ENCODE assay signal across 1 cellular context in the genomic region with DNA sequence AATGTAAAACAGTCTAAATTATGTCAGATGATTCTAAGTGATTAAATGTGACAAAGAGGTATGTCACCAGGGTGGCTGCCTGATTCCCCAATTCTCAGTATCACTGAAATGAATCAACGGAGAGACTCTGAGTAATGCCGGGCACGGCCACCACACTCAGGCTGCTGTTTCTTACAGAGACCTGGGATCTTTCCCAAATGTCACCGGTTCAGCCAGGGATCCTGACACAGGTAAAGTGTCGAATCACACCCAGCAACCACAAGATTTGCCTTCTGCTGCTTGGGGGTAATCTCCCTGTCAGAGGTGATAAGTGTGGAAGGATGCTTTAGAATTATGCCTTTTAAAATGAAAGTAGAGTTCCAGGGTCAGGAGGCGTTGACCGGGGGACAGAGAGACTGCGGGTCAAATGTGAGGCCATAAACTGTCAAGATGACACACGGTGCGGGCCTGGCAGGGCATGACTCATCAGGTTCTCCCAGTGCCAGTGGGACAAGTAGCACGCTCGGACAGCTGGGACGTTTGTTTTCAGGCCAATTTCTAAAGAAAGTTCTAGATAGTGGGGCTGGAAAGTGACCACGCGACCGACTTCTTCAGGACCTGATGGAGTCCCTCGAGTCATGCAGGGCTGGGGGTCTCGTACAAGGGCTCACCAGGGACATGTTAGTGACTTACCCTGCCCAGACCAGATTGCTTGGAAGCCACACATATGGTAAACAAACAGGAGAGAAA.
TF ChIP-seq lines count a peak whose summit lies in the region.

No MANE protein-coding gene starts in this region.

TF ChIP-seq in K562, 482 proteins besides CTCF, POLR2A, EP300 and RAD21 (continued from another document and continues in another):
- TF ChIP-seq, protein P1, sequence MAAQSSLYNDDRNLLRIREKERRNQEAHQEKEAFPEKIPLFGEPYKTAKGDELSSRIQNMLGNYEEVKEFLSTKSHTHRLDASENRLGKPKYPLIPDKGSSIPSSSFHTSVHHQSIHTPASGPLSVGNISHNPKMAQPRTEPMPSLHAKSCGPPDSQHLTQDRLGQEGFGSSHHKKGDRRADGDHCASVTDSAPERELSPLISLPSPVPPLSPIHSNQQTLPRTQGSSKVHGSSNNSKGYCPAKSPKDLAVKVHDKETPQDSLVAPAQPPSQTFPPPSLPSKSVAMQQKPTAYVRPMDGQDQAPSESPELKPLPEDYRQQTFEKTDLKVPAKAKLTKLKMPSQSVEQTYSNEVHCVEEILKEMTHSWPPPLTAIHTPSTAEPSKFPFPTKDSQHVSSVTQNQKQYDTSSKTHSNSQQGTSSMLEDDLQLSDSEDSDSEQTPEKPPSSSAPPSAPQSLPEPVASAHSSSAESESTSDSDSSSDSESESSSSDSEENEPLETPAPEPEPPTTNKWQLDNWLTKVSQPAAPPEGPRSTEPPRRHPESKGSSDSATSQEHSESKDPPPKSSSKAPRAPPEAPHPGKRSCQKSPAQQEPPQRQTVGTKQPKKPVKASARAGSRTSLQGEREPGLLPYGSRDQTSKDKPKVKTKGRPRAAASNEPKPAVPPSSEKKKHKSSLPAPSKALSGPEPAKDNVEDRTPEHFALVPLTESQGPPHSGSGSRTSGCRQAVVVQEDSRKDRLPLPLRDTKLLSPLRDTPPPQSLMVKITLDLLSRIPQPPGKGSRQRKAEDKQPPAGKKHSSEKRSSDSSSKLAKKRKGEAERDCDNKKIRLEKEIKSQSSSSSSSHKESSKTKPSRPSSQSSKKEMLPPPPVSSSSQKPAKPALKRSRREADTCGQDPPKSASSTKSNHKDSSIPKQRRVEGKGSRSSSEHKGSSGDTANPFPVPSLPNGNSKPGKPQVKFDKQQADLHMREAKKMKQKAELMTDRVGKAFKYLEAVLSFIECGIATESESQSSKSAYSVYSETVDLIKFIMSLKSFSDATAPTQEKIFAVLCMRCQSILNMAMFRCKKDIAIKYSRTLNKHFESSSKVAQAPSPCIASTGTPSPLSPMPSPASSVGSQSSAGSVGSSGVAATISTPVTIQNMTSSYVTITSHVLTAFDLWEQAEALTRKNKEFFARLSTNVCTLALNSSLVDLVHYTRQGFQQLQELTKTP (IDR thresholded peaks at IDR 0.05; ENCODE audit: low read depth in 1 of 2, partially characterized antibody in 2 of 2): no peak
- TF ChIP-seq CCAR2 (IDR thresholded peaks at IDR 0.05; ENCODE audit: low read depth, low read length) (no peak), LARP7 (IDR thresholded peaks at IDR 0.05) (no peak), ZNF134 (CRISPR knock-in tag; conservative IDR thresholded peaks at IDR 0.05) (no peak), POU5F1 (IDR thresholded peaks at IDR 0.05; ENCODE audit: borderline replicate concordance, low read depth, low read length, partially characterized antibody) (no peak), DMBX1 (CRISPR knock-in tag; IDR thresholded peaks at IDR 0.05; ENCODE audit: borderline replicate concordance) (no peak), DIDO1 (tag; IDR thresholded peaks at IDR 0.05; ENCODE audit: low read depth) (no peak), ZBTB11 (CRISPR knock-in tag; IDR thresholded peaks at IDR 0.05) (0 out of 6 replicates have a peak, but pooled peaks of 1 of the 3 experiments have one; percentile 32), SMC3 (conservative IDR thresholded peaks at IDR 0.05; ENCODE audit: insufficient read depth, low read depth, low read length) (no peak), GMEB1 (CRISPR knock-in tag; IDR thresholded peaks at IDR 0.05) (no peak), NCOR1 (IDR thresholded peaks at IDR 0.05) (peak; percentile 39; the same call in 1 of the 2 replicates), ZNF785 (CRISPR knock-in tag; IDR thresholded peaks at IDR 0.05) (no peak), ZC3H4 (CRISPR knock-in tag; IDR thresholded peaks at IDR 0.05; ENCODE audit: borderline replicate concordance) (no peak), FIP1L1 (IDR thresholded peaks at IDR 0.05; ENCODE audit: low read depth, low read length, poor library complexity, severe bottlenecking) (no peak), BCL6 (CRISPR knock-in tag; IDR thresholded peaks at IDR 0.05) (no peak), HNRNPK (IDR thresholded peaks at IDR 0.05; ENCODE audit: low read depth, low read length, poor library complexity, severe bottlenecking) (no peak), NEUROD1 (IDR thresholded peaks at IDR 0.05; ENCODE audit: borderline replicate concordance, low read depth, low read length, partially characterized antibody) (no peak), ZBTB43 (CRISPR knock-in tag; IDR thresholded peaks at IDR 0.05) (no peak), ZNF589 (CRISPR knock-in tag; IDR thresholded peaks at IDR 0.05; ENCODE audit: low read depth) (peak; percentile 66), ZBTB7A (IDR thresholded peaks at IDR 0.05; ENCODE audit: borderline replicate concordance, control insufficient read depth, low read depth, low read length) (no peak), E2F1 (CRISPR knock-in tag; IDR thresholded peaks at IDR 0.05) (no peak), ZNF696 (CRISPR knock-in tag; conservative IDR thresholded peaks at IDR 0.05) (no peak), CTBP1 (IDR thresholded peaks at IDR 0.05; ENCODE audit: borderline replicate concordance) (peak; percentile 84), ZNF639 (CRISPR knock-in tag; conservative IDR thresholded peaks at IDR 0.05 in 1 of 2, IDR thresholded peaks at IDR 0.05 in 1 of 2) (peak in 1 of 2 experiments; percentile 56; a peak in 1 of 4 replicates), ARID4B (CRISPR knock-in tag; IDR thresholded peaks at IDR 0.05) (no peak), HOXB6 (CRISPR knock-in tag; IDR thresholded peaks at IDR 0.05; ENCODE audit: borderline replicate concordance) (no peak), ARNT (IDR thresholded peaks at IDR 0.05) (no peak), NR2C1 (IDR thresholded peaks at IDR 0.05) (peak; percentile 82), NR2C1 (tag; IDR thresholded peaks at IDR 0.05) (peak; percentile 90), BDP1 (IDR thresholded peaks at IDR 0.05; ENCODE audit: insufficient read depth, insufficient read length) (no peak), SUPT5H (IDR thresholded peaks at IDR 0.05) (no peak), KAT8 (IDR thresholded peaks at IDR 0.05; ENCODE audit: low read depth) (no peak), MYNN (IDR thresholded peaks at IDR 0.05) (peak; percentile 69; the same call in 1 of the 2 replicates), MYNN (CRISPR knock-in tag; IDR thresholded peaks at IDR 0.05) (no peak), STAG1 (CRISPR knock-in tag; IDR thresholded peaks at IDR 0.05; ENCODE audit: borderline replicate concordance) (no peak), ELF1 (tag; IDR thresholded peaks at IDR 0.05) (no peak)
- TF ChIP-seq, protein P2, sequence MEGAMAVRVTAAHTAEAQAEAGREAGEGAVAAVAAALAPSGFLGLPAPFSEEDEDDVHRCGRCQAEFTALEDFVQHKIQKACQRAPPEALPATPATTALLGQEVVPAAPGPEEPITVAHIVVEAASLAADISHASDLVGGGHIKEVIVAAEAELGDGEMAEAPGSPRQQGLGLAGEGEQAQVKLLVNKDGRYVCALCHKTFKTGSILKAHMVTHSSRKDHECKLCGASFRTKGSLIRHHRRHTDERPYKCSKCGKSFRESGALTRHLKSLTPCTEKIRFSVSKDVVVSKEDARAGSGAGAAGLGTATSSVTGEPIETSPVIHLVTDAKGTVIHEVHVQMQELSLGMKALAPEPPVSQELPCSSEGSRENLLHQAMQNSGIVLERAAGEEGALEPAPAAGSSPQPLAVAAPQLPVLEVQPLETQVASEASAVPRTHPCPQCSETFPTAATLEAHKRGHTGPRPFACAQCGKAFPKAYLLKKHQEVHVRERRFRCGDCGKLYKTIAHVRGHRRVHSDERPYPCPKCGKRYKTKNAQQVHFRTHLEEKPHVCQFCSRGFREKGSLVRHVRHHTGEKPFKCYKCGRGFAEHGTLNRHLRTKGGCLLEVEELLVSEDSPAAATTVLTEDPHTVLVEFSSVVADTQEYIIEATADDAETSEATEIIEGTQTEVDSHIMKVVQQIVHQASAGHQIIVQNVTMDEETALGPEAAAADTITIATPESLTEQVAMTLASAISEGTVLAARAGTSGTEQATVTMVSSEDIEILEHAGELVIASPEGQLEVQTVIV (CRISPR knock-in tag; IDR thresholded peaks at IDR 0.05; ENCODE audit: borderline replicate concordance): no peak
